ENCODE assay signal across 14 cellular contexts in the genomic region with DNA sequence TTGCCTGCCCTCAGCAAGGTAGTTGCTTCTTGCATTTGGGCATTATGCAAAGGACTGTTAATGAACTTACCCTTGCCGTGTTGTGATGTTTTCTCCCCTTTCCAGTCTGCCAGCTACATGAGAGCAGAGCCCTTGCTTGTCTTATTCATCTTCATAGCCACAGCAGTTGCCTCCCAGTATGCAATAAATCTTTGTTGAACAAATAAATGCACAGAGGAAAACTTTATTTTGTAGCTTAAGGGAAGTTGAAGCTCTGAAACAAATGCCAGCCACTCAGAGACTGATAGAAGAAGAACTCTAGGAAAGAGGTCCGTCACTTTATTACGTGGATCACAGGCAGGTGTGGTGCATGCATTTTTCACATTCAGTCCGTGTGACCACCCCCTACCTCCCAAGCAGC. TPM values are rescaled to one million over a fixed set of nuclear protein-coding genes. Genes with fewer than 3 reads are reported as not detected.
DNase-seq lines count a peak whose midpoint lies in the region; ATAC-seq and TF ChIP-seq lines count a peak whose summit lies in the region.
"Had no signal": no experiment of that assay in that cellular context is flagged by ENCODE, and none has a peak within 500 bp of the region (broad histone marks: within the 10 kb centered on the region; RNA-seq: fewer than 3 reads in every experiment).

No MANE protein-coding gene starts in this region.

- ATAC-seq in HG02642 (IDR thresholded peaks at IDR 0.05; ENCODE audit: poor library complexity, unreplicated experiment), result no peak
- no peak for ATAC-seq in heart left ventricle
- ATAC-seq: CD8-positive, alpha-beta T cell; HCT116; HepG2 had no signal

- CTCF ChIA-PET in HEK293 (lab: Yijun Ruan, JAX), result interaction anchor here (0.8 to 1.0 kb wide), 2 partner anchors 308 to 309 kb away, joined by 3 to 5 read pairs; no protein-coding TSS in a partner anchor

- no peaks in the 10 kb centered on the region for H3K9me3 Mint-ChIP-seq in dendritic cell treated with granulocyte-macrophage colony-stimulating factor and Interleukin-4, amounts not matched to agents 40 ng/mL and 50 ng/mL, for 4 days
- H3K9me3 Mint-ChIP-seq in nephron, result no peaks in the 10 kb centered on the region
- H3K9me3 Mint-ChIP-seq: CD8-positive, alpha-beta T cell had no signal

- no peak for TF ChIP-seq CTCF in HEK293 (tag by site-specific recombination; IDR thresholded peaks at IDR 0.05)
- TF ChIP-seq CTCF in nephron (IDR thresholded peaks at IDR 0.05; ENCODE audit: unreplicated experiment in 3 of 3), result no peak
- no peak for TF ChIP-seq CTCF in heart left ventricle (IDR thresholded peaks at IDR 0.05)

- intact Hi-C loops in dendritic cell treated with granulocyte-macrophage colony-stimulating factor and Interleukin-4, amounts not matched to agents 40 ng/mL and 50 ng/mL, for 4 days (cut with micrococcal nuclease), result no loop called here
- intact Hi-C loops in heart left ventricle (cut with DNase I), result loop anchor here in 1 of 10 donors (10.0 kb wide), 1 partner anchor 119 kb away; no protein-coding TSS in a partner anchor

- H3K27me3 ChIP-seq in heart left ventricle, result no peaks in the 10 kb centered on the region

- WGBS in heart left ventricle, 4 donors, result 58 to 73% (median 63%) methylated on average over 4 of the region's 4 CpGs

- no peaks in the 10 kb centered on the region for H3K9me3 ChIP-seq in HEK293 (ENCODE audit: control insufficient read depth, insufficient read depth, low read depth, low read length)
- no peaks in the 10 kb centered on the region for H3K9me3 ChIP-seq in KOPT-K1 (ENCODE audit: insufficient read depth, low read length, poor library complexity, severe bottlenecking)
- H3K9me3 ChIP-seq in heart left ventricle, result no peaks in the 10 kb centered on the region

- in situ Hi-C loops in ACHN (cut with HindIII; ENCODE audit: low pct_ligation_motif_present, low pct_unique_long_range_greater_than_20kb, low sequenced_read_pairs), result no loop called here

- H3K4me1 ChIP-seq in HEK293 (ENCODE audit: control insufficient read depth, insufficient read depth, low read length) (peaks cover 14% of the 10 kb centered on the region), heart left ventricle (peaks cover 2 to 71% (median 26%) of the 10 kb centered on the region in 12 donors)

- no peaks in the 10 kb centered on the region for H3K27me3 Mint-ChIP-seq in dendritic cell treated with granulocyte-macrophage colony-stimulating factor and Interleukin-4, amounts not matched to agents 40 ng/mL and 50 ng/mL, for 4 days
- no peaks in the 10 kb centered on the region for H3K27me3 Mint-ChIP-seq in nephron (ENCODE audit: low read depth)

- H3K27ac ChIP-seq in HEK293 (ENCODE audit: extremely low read depth, low read depth, low read length) (peak overlapping the region; percentile 20; the same call in 1 of the 2 replicates), KOPT-K1 (ENCODE audit: low read depth, low read length, poor library complexity, severe bottlenecking) (peak overlapping the region; percentile 84), heart left ventricle (no peak overlapping the region)
- H3K27ac ChIP-seq: GM23248 had no signal

- H3K4me3 ChIP-seq in HEK293 (ENCODE audit: low read depth, low read length), result no peak overlapping the region
- H3K4me3 ChIP-seq in heart left ventricle, result no peak overlapping the region
- H3K4me3 ChIP-seq: GM23248 had no signal

- H3K4me3 Mint-ChIP-seq in dendritic cell treated with granulocyte-macrophage colony-stimulating factor and Interleukin-4, amounts not matched to agents 40 ng/mL and 50 ng/mL, for 4 days, result no peak overlapping the region
- no peak overlapping the region for H3K4me3 Mint-ChIP-seq in nephron
- H3K4me3 Mint-ChIP-seq: CD14-positive monocyte; CD8-positive, alpha-beta T cell had no signal

- no peaks in the 10 kb centered on the region for H3K36me3 Mint-ChIP-seq in dendritic cell treated with granulocyte-macrophage colony-stimulating factor and Interleukin-4, amounts not matched to agents 40 ng/mL and 50 ng/mL, for 4 days (ENCODE audit: low read depth)
- H3K36me3 Mint-ChIP-seq in nephron (ENCODE audit: low read depth), result no peaks in the 10 kb centered on the region
- H3K36me3 Mint-ChIP-seq: CD14-positive monocyte; CD8-positive, alpha-beta T cell had no signal

- H3K4me1 Mint-ChIP-seq in dendritic cell treated with granulocyte-macrophage colony-stimulating factor and Interleukin-4, amounts not matched to agents 40 ng/mL and 50 ng/mL, for 4 days (ENCODE audit: low read depth), result peaks cover 27% of the 10 kb centered on the region
- peaks cover 20% of the 10 kb centered on the region for H3K4me1 Mint-ChIP-seq in nephron

- H3K36me3 ChIP-seq in HEK293 (ENCODE audit: control insufficient read depth in 2 of 2, insufficient read depth in 1 of 2, low read length in 2 of 2) (no peaks in the 10 kb centered on the region), KOPT-K1 (ENCODE audit: insufficient read depth, low read length) (no peaks in the 10 kb centered on the region), heart left ventricle (no peaks in the 10 kb centered on the region)

- H3K27ac Mint-ChIP-seq in dendritic cell treated with granulocyte-macrophage colony-stimulating factor and Interleukin-4, amounts not matched to agents 40 ng/mL and 50 ng/mL, for 4 days, result peak overlapping the region; percentile 64
- peak overlapping the region; percentile 11 to 47 (median 34) for H3K27ac Mint-ChIP-seq in nephron
- H3K27ac Mint-ChIP-seq: CD8-positive, alpha-beta T cell had no signal

- no peak for TF ChIP-seq POLR2A in heart left ventricle (IDR thresholded peaks at IDR 0.05)

- no peak for DNase-seq in ACHN
- no peak for DNase-seq in activated CD4-positive, alpha-beta T cell treated with anti-CD3 and anti-CD28 coated beads, Interleukin-2, amount 50 U/mL, for 1 hour
- DNase-seq in heart left ventricle, result no peak
- DNase-seq: CD8-positive, alpha-beta T cell; COR-L47; GM23248 had no signal

- POLR2A ChIA-PET in HEK293 (lab: Yijun Ruan, JAX), result no interaction called here

TF ChIP-seq in HEK293, 187 proteins besides CTCF, POLR2A, EP300 and RAD21:
- TF ChIP-seq, protein P1, sequence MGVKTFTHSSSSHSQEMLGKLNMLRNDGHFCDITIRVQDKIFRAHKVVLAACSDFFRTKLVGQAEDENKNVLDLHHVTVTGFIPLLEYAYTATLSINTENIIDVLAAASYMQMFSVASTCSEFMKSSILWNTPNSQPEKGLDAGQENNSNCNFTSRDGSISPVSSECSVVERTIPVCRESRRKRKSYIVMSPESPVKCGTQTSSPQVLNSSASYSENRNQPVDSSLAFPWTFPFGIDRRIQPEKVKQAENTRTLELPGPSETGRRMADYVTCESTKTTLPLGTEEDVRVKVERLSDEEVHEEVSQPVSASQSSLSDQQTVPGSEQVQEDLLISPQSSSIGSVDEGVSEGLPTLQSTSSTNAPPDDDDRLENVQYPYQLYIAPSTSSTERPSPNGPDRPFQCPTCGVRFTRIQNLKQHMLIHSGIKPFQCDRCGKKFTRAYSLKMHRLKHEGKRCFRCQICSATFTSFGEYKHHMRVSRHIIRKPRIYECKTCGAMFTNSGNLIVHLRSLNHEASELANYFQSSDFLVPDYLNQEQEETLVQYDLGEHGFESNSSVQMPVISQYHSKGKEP (tag by site-specific recombination; IDR thresholded peaks at IDR 0.05), result no peak
- TF ChIP-seq, protein P2, sequence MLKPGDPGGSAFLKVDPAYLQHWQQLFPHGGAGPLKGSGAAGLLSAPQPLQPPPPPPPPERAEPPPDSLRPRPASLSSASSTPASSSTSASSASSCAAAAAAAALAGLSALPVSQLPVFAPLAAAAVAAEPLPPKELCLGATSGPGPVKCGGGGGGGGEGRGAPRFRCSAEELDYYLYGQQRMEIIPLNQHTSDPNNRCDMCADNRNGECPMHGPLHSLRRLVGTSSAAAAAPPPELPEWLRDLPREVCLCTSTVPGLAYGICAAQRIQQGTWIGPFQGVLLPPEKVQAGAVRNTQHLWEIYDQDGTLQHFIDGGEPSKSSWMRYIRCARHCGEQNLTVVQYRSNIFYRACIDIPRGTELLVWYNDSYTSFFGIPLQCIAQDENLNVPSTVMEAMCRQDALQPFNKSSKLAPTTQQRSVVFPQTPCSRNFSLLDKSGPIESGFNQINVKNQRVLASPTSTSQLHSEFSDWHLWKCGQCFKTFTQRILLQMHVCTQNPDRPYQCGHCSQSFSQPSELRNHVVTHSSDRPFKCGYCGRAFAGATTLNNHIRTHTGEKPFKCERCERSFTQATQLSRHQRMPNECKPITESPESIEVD (tag by site-specific recombination; IDR thresholded peaks at IDR 0.05), result peak; percentile 91
- TF ChIP-seq ZEB2 (tag by site-specific recombination; IDR thresholded peaks at IDR 0.05) (no peak), ZNF610 (tag by site-specific recombination; IDR thresholded peaks at IDR 0.05; ENCODE audit: borderline replicate concordance) (no peak), ZNF501 (tag by site-specific recombination; IDR thresholded peaks at IDR 0.05) (no peak), TRIM28 (IDR thresholded peaks at IDR 0.05; ENCODE audit: borderline replicate concordance, low read length) (0 out of 2 replicates have a peak, but pooled peaks have one; percentile 59), GLIS1 (tag by site-specific recombination; IDR thresholded peaks at IDR 0.05) (peak; percentile 23; the same call in 1 of the 2 replicates), ZNF324 (tag by site-specific recombination; IDR thresholded peaks at IDR 0.05) (no peak), ZNF837 (tag by site-specific recombination; IDR thresholded peaks at IDR 0.05) (no peak), ZNF626 (tag by site-specific recombination; IDR thresholded peaks at IDR 0.05) (no peak)
TF ChIP-seq in HEK293: peak in this region for 3.

RNA-seq across cellular contexts. Expression of a gene that starts 19.7 kb away (rescaled TPM):
- total RNA-seq in heart left ventricle, result 10 to 100 TPM; 54.9 to 96.2 (median 70.0) TPM
- polyA plus RNA-seq in heart left ventricle, result 10 to 100 TPM; 26.8 to 59.9 TPM

Comparison
In these comparisons a context has a peak if more than half of its experiments do, and no peak if none do; other contexts are left out.
1. H3K27ac ChIP-seq: peak in HEK293 (single experiment) and KOPT-K1 (single experiment); none in heart left ventricle (0 of 12).